Comparison of ENCODE assay signal across 28 cellular contexts in genomic region chrX:18748499-18748898, GRCh38. TPM values are rescaled to one million over a fixed set of nuclear protein-coding genes. Genes with fewer than 3 reads are reported as not detected.
"Had no signal": no experiment of that assay in that cellular context is flagged by ENCODE, and none has a peak within 500 bp of the region (broad histone marks: within the 10 kb centered on the region; RNA-seq: fewer than 3 reads in every experiment).

No MANE protein-coding gene starts in this region.

- H3K4me2 ChIP-seq: hepatocyte, neural progenitor cell had no signal

- H3K4me1 ChIP-seq: heart right ventricle, left lung, lower lobe of right lung, neural progenitor cell, right atrium auricular region, tibial nerve, uterus had no signal

- H3K79me2 ChIP-seq: hepatocyte had no signal

- H3K9me3 ChIP-seq: left lung, lower lobe of right lung, neutrophil, tibial nerve, uterus had no signal

- H3K27me3 ChIP-seq: heart right ventricle, hepatocyte, left lung, neural progenitor cell, neutrophil, right atrium auricular region, tibial nerve, uterus had no signal

- H3K9ac ChIP-seq: neural progenitor cell had no signal

- H3K4me3 ChIP-seq: heart right ventricle, hepatocyte, left lung, lower lobe of right lung, neural progenitor cell, right atrium auricular region, skin epidermis, tibial nerve, uterus had no signal

- DNase-seq: heart right ventricle; kidney glomerular epithelial cell; left cardiac atrium; left lung; lower lobe of right lung; mammary epithelial cell; mesenchymal stem cell; naive B cell; natural killer cell; nephron progenitor cell; occipital lobe; stimulated activated CD4-positive, alpha-beta T cell treated with anti-CD3 and anti-CD28 coated beads, Interleukin-4, amount 100 ng/mL, for 4 hours; stimulated activated CD8-positive, alpha-beta memory T cell treated with anti-CD3 and anti-CD28 coated beads, Interleukin-4, amount 100 ng/mL, for 48 hours; stimulated activated naive CD4-positive, alpha-beta T cell treated with Interleukin-2 at 50 U/mL for 16 hours; stimulated activated naive CD8-positive, alpha-beta T cell treated with anti-CD3 and anti-CD28 coated beads, Interleukin-15, amount 100 ng/mL, for 72 hours; substantia nigra; uterus had no signal

- H3K36me3 ChIP-seq: heart right ventricle, left lung, lower lobe of right lung, neural progenitor cell, neutrophil, right atrium auricular region, tibial nerve, uterus had no signal

- H3K27ac ChIP-seq: heart right ventricle, hepatocyte, left lung, lower lobe of right lung, neural progenitor cell, neutrophil, right atrium auricular region, skin epidermis, tibial nerve, uterus had no signal

- ATAC-seq: heart right ventricle; left cardiac atrium; left lung; lower lobe of right lung; natural killer cell; sciatic nerve; stimulated activated memory B cell treated with anti-CD40 and anti-IgM and Interleukin-4, amounts not matched to agents 10 μg/mL and 1 μg/mL and 100 μg/mL, for 72 hours; stimulated activated naive CD8-positive, alpha-beta T cell treated with anti-CD3 and anti-CD28 coated beads, Interleukin-15, amount 100 ng/mL, for 72 hours had no signal

- H2AFZ ChIP-seq: hepatocyte, neural progenitor cell had no signal

- FAIRE-seq: keratinocyte had no signal

RNA-seq across cellular contexts. Expression of gene PPEF1, which starts 41.1 kb away (rescaled TPM):
- total RNA-seq: mammary epithelial cell, pulmonary artery endothelial cell, sciatic nerve had no signal
- polyA plus RNA-seq: keratinocyte, liver, mammary epithelial cell had no signal
